In genomic region chr16:8998114-8998513, GRCh38 we compare ENCODE assay signal across 1 cellular context.
TF ChIP-seq lines count a peak whose summit lies in the region.

No MANE protein-coding gene starts in this region.

TF ChIP-seq in WTC11, 78 proteins besides CTCF, POLR2A, EP300 and RAD21 (continued from another document):
- no peak for TF ChIP-seq RELA (CRISPR knock-in tag; IDR thresholded peaks at IDR 0.05; ENCODE audit: borderline replicate concordance)
